In the genomic region with DNA sequence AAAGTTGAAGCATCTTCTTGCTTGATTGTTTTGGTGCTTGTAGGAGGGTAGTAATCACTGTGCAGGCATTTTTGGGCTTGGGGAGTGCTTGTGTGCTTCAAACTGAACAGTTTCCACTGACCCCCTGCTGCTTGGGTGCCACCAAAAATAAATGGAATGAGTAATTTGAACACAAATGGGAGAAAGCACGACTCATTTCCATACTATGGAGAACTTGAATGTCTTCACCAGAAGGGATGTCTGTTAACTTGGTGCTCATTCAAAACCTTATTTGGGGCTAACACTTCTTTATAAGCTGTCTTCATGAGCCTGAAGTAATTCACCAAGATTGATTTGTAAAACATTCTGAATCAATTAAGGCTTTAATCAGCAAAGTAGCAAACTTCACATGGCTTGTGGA, we compare ENCODE assay signal across 20 cellular contexts.
DNase-seq lines count a peak whose midpoint lies in the region; ATAC-seq lines count a peak whose summit lies in the region.
"Had no signal": no experiment of that assay in that cellular context is flagged by ENCODE, and none has a peak within 500 bp of the region (broad histone marks: within the 10 kb centered on the region; RNA-seq: fewer than 3 reads in every experiment).

No MANE protein-coding gene starts in this region.

- intact Hi-C loops in posterior vena cava (cut with DNase I), result no loop called here

- ATAC-seq in stimulated activated naive CD8-positive, alpha-beta T cell treated with anti-CD3 and anti-CD28 coated beads, Interleukin-15, amount 100 ng/mL, for 72 hours, result peak; percentile 42
- no peak for ATAC-seq in stimulated activated naive CD8-positive, alpha-beta T cell treated with anti-CD3 and anti-CD28 coated beads, Interleukin-15, Interleukin-2, amounts not matched to agents 100 U/mL and 50 U/mL, for 24 hours
- ATAC-seq in HG03025 (IDR thresholded peaks at IDR 0.05; ENCODE audit: low FRiP score, unreplicated experiment), result no peak
- ATAC-seq in HG03565 (IDR thresholded peaks at IDR 0.05; ENCODE audit: unreplicated experiment), result no peak
- ATAC-seq: CD8-positive, alpha-beta T cell had no signal

- peaks cover 21% of the 10 kb centered on the region for H3K4me1 Mint-ChIP-seq in stimulated activated naive CD8-positive, alpha-beta T cell treated with anti-CD3 and anti-CD28 coated beads, Interleukin-15, amount 100 ng/mL, for 72 hours
- H3K4me1 Mint-ChIP-seq: activated T-helper 17 cell treated with anti-CD3 and anti-CD28 coated beads, Interleukin-2, amount 50 U/mL, for 72 hours had no signal

- peaks cover 0 to 5% of the 10 kb centered on the region in 2 donors for H3K9me3 Mint-ChIP-seq in stimulated activated naive CD8-positive, alpha-beta T cell treated with anti-CD3 and anti-CD28 coated beads, Interleukin-15, amount 100 ng/mL, for 72 hours
- H3K9me3 Mint-ChIP-seq: activated CD4-positive, alpha-beta memory T cell treated with anti-CD3 and anti-CD28 coated beads for 36 hours; activated T-helper 17 cell treated with anti-CD3 and anti-CD28 coated beads, Interleukin-2, amount 50 U/mL, for 72 hours; CD8-positive, alpha-beta T cell had no signal

- no peak for DNase-seq in stimulated activated naive CD8-positive, alpha-beta T cell treated with anti-CD3 and anti-CD28 coated beads, Interleukin-15, amount 100 ng/mL, for 72 hours
- DNase-seq in stimulated activated naive CD8-positive, alpha-beta T cell treated with anti-CD3 and anti-CD28 coated beads, Interleukin-15, Interleukin-2, amounts not matched to agents 100 U/mL and 50 U/mL, for 24 hours, result no peak
- DNase-seq in kidney tubule cell (ENCODE audit: low spot score), result peak; percentile 62
- peak; percentile 24 for DNase-seq in posterior vena cava (ENCODE audit: low spot score)
- no peak for DNase-seq in NCI-H1436 treated with DMSO at 0.1 percent for 48 hours (lab: John Stamatoyannopoulos, UW)
- DNase-seq in GF-D8 (lab: John Stamatoyannopoulos, UW), result no peak
- DNase-seq: activated CD4-positive, alpha-beta memory T cell treated with anti-CD3 and anti-CD28 coated beads for 36 hours; activated CD8-positive, alpha-beta memory T cell treated with anti-CD3 and anti-CD28 coated beads, Interleukin-2, amount 50 U/mL, for 4 hours; activated naive CD4-positive, alpha-beta T cell treated with anti-CD3 and anti-CD28 coated beads, Interleukin-2, amount 50 U/mL, for 16 hours; amygdala; CD8-positive, alpha-beta T cell; effector memory CD4-positive, alpha-beta T cell; GOT3; occipital lobe; stimulated activated CD4-positive, alpha-beta T cell treated with anti-CD3 and anti-CD28 coated beads, Interleukin-2, amount 100 ng/mL, for 48 hours; T-helper 1 cell had no signal

- no peak overlapping the region for H3K4me3 Mint-ChIP-seq in stimulated activated naive CD8-positive, alpha-beta T cell treated with anti-CD3 and anti-CD28 coated beads, Interleukin-15, amount 100 ng/mL, for 72 hours
- H3K4me3 Mint-ChIP-seq: activated CD4-positive, alpha-beta memory T cell treated with anti-CD3 and anti-CD28 coated beads for 36 hours; activated T-helper 17 cell treated with anti-CD3 and anti-CD28 coated beads, Interleukin-2, amount 50 U/mL, for 72 hours; CD8-positive, alpha-beta T cell had no signal

- no peak overlapping the region for H3K27ac Mint-ChIP-seq in stimulated activated naive CD8-positive, alpha-beta T cell treated with anti-CD3 and anti-CD28 coated beads, Interleukin-15, amount 100 ng/mL, for 72 hours
- H3K27ac Mint-ChIP-seq: activated CD4-positive, alpha-beta memory T cell treated with anti-CD3 and anti-CD28 coated beads for 36 hours; activated T-helper 17 cell treated with anti-CD3 and anti-CD28 coated beads, Interleukin-2, amount 50 U/mL, for 72 hours; CD8-positive, alpha-beta T cell; IgD-negative memory B cell had no signal

- H3K27me3 Mint-ChIP-seq in stimulated activated naive CD8-positive, alpha-beta T cell treated with anti-CD3 and anti-CD28 coated beads, Interleukin-15, amount 100 ng/mL, for 72 hours, result peaks cover 14% of the 10 kb centered on the region

Comparison
In these comparisons a context has a peak if more than half of its experiments do, and no peak if none do; other contexts are left out.
1. DNase-seq: peak in kidney tubule cell (single experiment) and posterior vena cava (single experiment); none in stimulated activated naive CD8-positive, alpha-beta T cell treated with anti-CD3 and anti-CD28 coated beads, Interleukin-15, amount 100 ng/mL, for 72 hours (0 of 2), stimulated activated naive CD8-positive, alpha-beta T cell treated with anti-CD3 and anti-CD28 coated beads, Interleukin-15, Interleukin-2, amounts not matched to agents 100 U/mL and 50 U/mL, for 24 hours (single experiment), NCI-H1436 treated with DMSO at 0.1 percent for 48 hours (single experiment) and GF-D8 (single experiment).